In genomic region chr3:18499256-18499655, GRCh38 we compare ENCODE assay signal across 9 cellular contexts.
DNase-seq lines count a peak whose midpoint lies in the region; ATAC-seq and TF ChIP-seq lines count a peak whose summit lies in the region.
"Had no signal": no experiment of that assay in that cellular context is flagged by ENCODE, and none has a peak within 500 bp of the region (broad histone marks: within the 10 kb centered on the region; RNA-seq: fewer than 3 reads in every experiment).

No MANE protein-coding gene starts in this region.

- DNase-seq in MCF 10A (ENCODE audit: unreplicated experiment) (no peak), breast epithelium (ENCODE audit: low spot score in 2 of 2) (no peak), SK-N-DZ (ENCODE audit: low spot score) (no peak), DMS153 treated with DMSO at 0.1 percent for 48 hours (lab: John Stamatoyannopoulos, UW; ENCODE audit: unreplicated experiment) (no peak), tibial nerve (ENCODE audit: low spot score in 2 of 2) (no peak), hippocampal formation (lab: John Stamatoyannopoulos, UW) (no peak)
- DNase-seq in activated CD4-positive, alpha-beta T cell treated with anti-CD3 and anti-CD28 coated beads, Interleukin-2, amount 10 ng/mL, durations not matched to agents 24 days and 14 days, result peak; percentile 75
- DNase-seq: aorta had no signal

- H3K4me3 ChIP-seq in breast epithelium (no peak overlapping the region), tibial nerve (no peak overlapping the region)

- no peaks in the 10 kb centered on the region for H3K9me3 Mint-ChIP-seq in MCF 10A (ENCODE audit: unreplicated experiment)
- peaks cover 12% of the 10 kb centered on the region for H3K9me3 Mint-ChIP-seq in activated CD4-positive, alpha-beta T cell treated with anti-CD3 and anti-CD28 coated beads, Interleukin-2, amount 10 ng/mL, durations not matched to agents 24 days and 14 days

- CTCF ChIA-PET in MCF 10A (lab: Yijun Ruan, JAX), result interaction anchor here (0.9 kb wide), 1 partner anchor 10 kb away, joined by 3 read pairs; no protein-coding TSS in a partner anchor

- no TSS peak for BruUV-seq in MCF 10A (replicated peaks; lab: Mats Ljungman, UMichigan)

- H3K36me3 ChIP-seq in breast epithelium, result no peaks in the 10 kb centered on the region
- H3K36me3 ChIP-seq in tibial nerve, result no peaks in the 10 kb centered on the region

- WGBS in tibial nerve, 2 donors, result 11 to 12% methylated on average over 2 of the region's 2 CpGs

- no peak overlapping the region for H3K27ac ChIP-seq in breast epithelium
- no peak overlapping the region for H3K27ac ChIP-seq in tibial nerve

- H3K27me3 Mint-ChIP-seq in MCF 10A (ENCODE audit: insufficient read depth, unreplicated experiment), result no peaks in the 10 kb centered on the region
- no peaks in the 10 kb centered on the region for H3K27me3 Mint-ChIP-seq in activated CD4-positive, alpha-beta T cell treated with anti-CD3 and anti-CD28 coated beads, Interleukin-2, amount 10 ng/mL, durations not matched to agents 24 days and 14 days

- peak; percentile 76 for ATAC-seq in HG03066 (IDR thresholded peaks at IDR 0.05; ENCODE audit: low read depth, unreplicated experiment)

- POLR2A ChIA-PET in MCF 10A (lab: Yijun Ruan, JAX), result no interaction called here

- no peak overlapping the region for H3K4me3 Mint-ChIP-seq in MCF 10A (ENCODE audit: unreplicated experiment)
- H3K4me3 Mint-ChIP-seq in activated CD4-positive, alpha-beta T cell treated with anti-CD3 and anti-CD28 coated beads, Interleukin-2, amount 10 ng/mL, durations not matched to agents 24 days and 14 days, result peak overlapping the region; percentile 10

- TF ChIP-seq POLR2A in breast epithelium (IDR thresholded peaks at IDR 0.05) (no peak), tibial nerve (IDR thresholded peaks at IDR 0.05) (no peak)

- no peaks in the 10 kb centered on the region for H3K27me3 ChIP-seq in breast epithelium
- H3K27me3 ChIP-seq in tibial nerve, result no peaks in the 10 kb centered on the region

- H3K4me1 ChIP-seq in breast epithelium, result no peaks in the 10 kb centered on the region
- H3K4me1 ChIP-seq in tibial nerve, result no peaks in the 10 kb centered on the region

- peaks cover 6% of the 10 kb centered on the region for H3K36me3 Mint-ChIP-seq in MCF 10A (ENCODE audit: insufficient read depth, unreplicated experiment)
- peaks cover 32% of the 10 kb centered on the region for H3K36me3 Mint-ChIP-seq in activated CD4-positive, alpha-beta T cell treated with anti-CD3 and anti-CD28 coated beads, Interleukin-2, amount 10 ng/mL, durations not matched to agents 24 days and 14 days (ENCODE audit: low read depth)

- peak overlapping the region; percentile 7 for H3K27ac Mint-ChIP-seq in MCF 10A (ENCODE audit: low read depth, unreplicated experiment)
- peak overlapping the region; percentile 5 for H3K27ac Mint-ChIP-seq in activated CD4-positive, alpha-beta T cell treated with anti-CD3 and anti-CD28 coated beads, Interleukin-2, amount 10 ng/mL, durations not matched to agents 24 days and 14 days

- TF ChIP-seq EP300 in tibial nerve (IDR thresholded peaks at IDR 0.05), result no peak

- TF ChIP-seq CTCF in MCF 10A (IDR thresholded peaks at IDR 0.05; ENCODE audit: unreplicated experiment) (no peak), breast epithelium (IDR thresholded peaks at IDR 0.05) (no peak), tibial nerve (IDR thresholded peaks at IDR 0.05) (no peak)

- H3K9me3 ChIP-seq in breast epithelium (no peaks in the 10 kb centered on the region), tibial nerve (no peaks in the 10 kb centered on the region)

- intact Hi-C loops in MCF 10A (cut with micrococcal nuclease) (no loop called here), breast epithelium (cut with DNase I; ENCODE audit: low total_unique reads) (no loop called here)
- intact Hi-C loops in activated CD4-positive, alpha-beta T cell treated with anti-CD3 and anti-CD28 coated beads, Interleukin-2, amount 10 ng/mL, durations not matched to agents 24 days and 14 days (cut with micrococcal nuclease), result no loop called here

- H3K4me1 Mint-ChIP-seq in MCF 10A (ENCODE audit: insufficient read depth, unreplicated experiment), result peaks cover 7% of the 10 kb centered on the region
- peaks cover 32% of the 10 kb centered on the region for H3K4me1 Mint-ChIP-seq in activated CD4-positive, alpha-beta T cell treated with anti-CD3 and anti-CD28 coated beads, Interleukin-2, amount 10 ng/mL, durations not matched to agents 24 days and 14 days
